ENCODE assay signal across 8 cellular contexts in genomic region chr11:48006301-48006992, GRCh38. TPM values are rescaled to one million over a fixed set of nuclear protein-coding genes. Genes with fewer than 3 reads are reported as not detected.
DNase-seq lines count a peak whose midpoint lies in the region; ATAC-seq lines count a peak whose summit lies in the region.

No MANE protein-coding gene starts in this region.

- POLR2A ChIA-PET in CD4-positive, alpha-beta memory T cell (lab: Charles Lee; ENCODE audit: partially characterized antibody): interaction anchor here (0.7 to 15.6 kb wide), 9 partner anchors 9 to 94 kb away, joined by 3 to 296 read pairs (median 4); partner anchors contain the start of gene PTPRJ

- H3K27ac Mint-ChIP-seq in CD4-positive, alpha-beta memory T cell: peak overlapping the region; percentile 87 to 98 (median 96)
- H3K27ac Mint-ChIP-seq in activated T-helper 1 cell treated with anti-CD3 and anti-CD28 coated beads, Interleukin-12 subunit alpha, Interleukin-12 subunit beta, Interleukin-2, Interleukin-4 antibody, amounts not matched to agents 30 ng/mL and 10 ng/mL and 1 ng/mL, durations not matched to agents 14 hours and 24 hours and 36 hours: peak overlapping the region; percentile 100
- peak overlapping the region; percentile 90 to 99 (median 94) for H3K27ac Mint-ChIP-seq in immature natural killer cell

- peak overlapping the region; percentile 58 to 91 (median 78) for H3K4me3 Mint-ChIP-seq in CD4-positive, alpha-beta memory T cell
- H3K4me3 Mint-ChIP-seq in activated T-helper 1 cell treated with anti-CD3 and anti-CD28 coated beads, Interleukin-12 subunit alpha, Interleukin-12 subunit beta, Interleukin-2, Interleukin-4 antibody, amounts not matched to agents 30 ng/mL and 10 ng/mL and 1 ng/mL, durations not matched to agents 14 hours and 24 hours and 36 hours: peak overlapping the region; percentile 83
- peak overlapping the region; percentile 63 to 78 (median 72) for H3K4me3 Mint-ChIP-seq in immature natural killer cell

- no peaks in the 10 kb centered on the region for H3K9me3 ChIP-seq in CD4-positive, alpha-beta memory T cell (ENCODE audit: control insufficient read depth in 1 of 2, low read length in 2 of 2)
- H3K9me3 ChIP-seq in aorta (ENCODE audit: control insufficient read depth, low read length): no peaks in the 10 kb centered on the region

- no peaks in the 10 kb centered on the region for H3K27me3 Mint-ChIP-seq in CD4-positive, alpha-beta memory T cell
- no peaks in the 10 kb centered on the region for H3K27me3 Mint-ChIP-seq in activated T-helper 1 cell treated with anti-CD3 and anti-CD28 coated beads, Interleukin-12 subunit alpha, Interleukin-12 subunit beta, Interleukin-2, Interleukin-4 antibody, amounts not matched to agents 30 ng/mL and 10 ng/mL and 1 ng/mL, durations not matched to agents 14 hours and 24 hours and 36 hours (ENCODE audit: insufficient read depth)
- H3K27me3 Mint-ChIP-seq in immature natural killer cell (ENCODE audit: low read depth in 3 of 3): peaks cover 2 to 13% (median 12%) of the 10 kb centered on the region in 3 donors

- H3K36me3 ChIP-seq in CD4-positive, alpha-beta memory T cell (ENCODE audit: insufficient read depth, low read length): no peaks in the 10 kb centered on the region
- H3K36me3 ChIP-seq in aorta (ENCODE audit: control insufficient read depth in 1 of 2, insufficient read depth in 2 of 2, low read length in 1 of 2): no peaks in the 10 kb centered on the region

- ATAC-seq in GM19468 (IDR thresholded peaks at IDR 0.05; ENCODE audit: extremely low read depth, unreplicated experiment): peak; percentile 44
- peak; percentile 51 for ATAC-seq in HG03565 (IDR thresholded peaks at IDR 0.05; ENCODE audit: unreplicated experiment)
- peak; percentile 68 for ATAC-seq in aorta (ENCODE audit: low FRiP score)
- no peak for ATAC-seq in left lobe of liver

- CTCF ChIA-PET in CD4-positive, alpha-beta memory T cell (lab: Charles Lee; ENCODE audit: partially characterized antibody): interaction anchor here (0.6 to 2.8 kb wide), 8 partner anchors 8 to 154 kb away, joined by 3 to 10 read pairs (median 4); no protein-coding TSS in a partner anchor

- H3K9me3 Mint-ChIP-seq in CD4-positive, alpha-beta memory T cell: peaks cover 0 to 1% (median 0%) of the 10 kb centered on the region in 8 donors
- H3K9me3 Mint-ChIP-seq in activated T-helper 1 cell treated with anti-CD3 and anti-CD28 coated beads, Interleukin-12 subunit alpha, Interleukin-12 subunit beta, Interleukin-2, Interleukin-4 antibody, amounts not matched to agents 30 ng/mL and 10 ng/mL and 1 ng/mL, durations not matched to agents 14 hours and 24 hours and 36 hours: peaks cover 3% of the 10 kb centered on the region
- H3K9me3 Mint-ChIP-seq in immature natural killer cell: no peaks in the 10 kb centered on the region

- WGBS in aorta, 2 donors: 30% methylated on average over 5 of the region's 5 CpGs

- H3K4me3 ChIP-seq in CD4-positive, alpha-beta memory T cell (ENCODE audit: low read length in 2 of 2): peak overlapping the region in 1 of 2 donors; percentile 4
- no peak overlapping the region for H3K4me3 ChIP-seq in aorta (ENCODE audit: low read length in 2 of 2)

- H3K27ac ChIP-seq in CD4-positive, alpha-beta memory T cell (ENCODE audit: low read depth, low read length): peak overlapping the region; percentile 58
- H3K27ac ChIP-seq in aorta (ENCODE audit: low read depth in 1 of 2, low read length in 2 of 2): peak overlapping the region in 1 of 2 donors; percentile 70

- H3K27me3 ChIP-seq in CD4-positive, alpha-beta memory T cell (ENCODE audit: insufficient read depth, low read length): no peaks in the 10 kb centered on the region
- no peaks in the 10 kb centered on the region for H3K27me3 ChIP-seq in aorta (ENCODE audit: control insufficient read depth in 1 of 2, insufficient read depth in 2 of 2, low read length in 1 of 2)

- H3K4me1 ChIP-seq in CD4-positive, alpha-beta memory T cell (ENCODE audit: insufficient read depth, low read length): peaks cover 86% of the 10 kb centered on the region
- H3K4me1 ChIP-seq in aorta (ENCODE audit: control insufficient read depth in 1 of 2, insufficient read depth in 2 of 2, low read length in 2 of 2): peaks cover 4 to 6% of the 10 kb centered on the region in 2 donors

- H3K36me3 Mint-ChIP-seq in CD4-positive, alpha-beta memory T cell: no peaks in the 10 kb centered on the region
- peaks cover 13% of the 10 kb centered on the region for H3K36me3 Mint-ChIP-seq in activated T-helper 1 cell treated with anti-CD3 and anti-CD28 coated beads, Interleukin-12 subunit alpha, Interleukin-12 subunit beta, Interleukin-2, Interleukin-4 antibody, amounts not matched to agents 30 ng/mL and 10 ng/mL and 1 ng/mL, durations not matched to agents 14 hours and 24 hours and 36 hours (ENCODE audit: low read depth)
- H3K36me3 Mint-ChIP-seq in immature natural killer cell: peaks cover 0 to 4% (median 0%) of the 10 kb centered on the region in 3 donors

- DNase-seq in CD4-positive, alpha-beta memory T cell: peak in 1 of 5 donors; percentile 50
- no peak for DNase-seq in activated T-helper 1 cell treated with anti-CD3 and anti-CD28 coated beads, Interleukin-12 subunit alpha, Interleukin-12 subunit beta, Interleukin-2, Interleukin-4 antibody, amounts not matched to agents 30 ng/mL and 10 ng/mL and 1 ng/mL, durations not matched to agents 14 hours and 24 hours and 36 hours (ENCODE audit: low spot score)
- no peak for DNase-seq in immature natural killer cell
- DNase-seq in aorta: peak in 1 of 2 donors; percentile 69
- no peak for DNase-seq in MV-4-11 (lab: John Stamatoyannopoulos, UW)
- no peak for DNase-seq in left lobe of liver (ENCODE audit: low spot score)

- H3K4me1 Mint-ChIP-seq in CD4-positive, alpha-beta memory T cell: peaks cover 52 to 82% (median 69%) of the 10 kb centered on the region in 4 donors
- H3K4me1 Mint-ChIP-seq in activated T-helper 1 cell treated with anti-CD3 and anti-CD28 coated beads, Interleukin-12 subunit alpha, Interleukin-12 subunit beta, Interleukin-2, Interleukin-4 antibody, amounts not matched to agents 30 ng/mL and 10 ng/mL and 1 ng/mL, durations not matched to agents 14 hours and 24 hours and 36 hours (ENCODE audit: low read depth): peaks cover 76% of the 10 kb centered on the region
- peaks cover 74 to 82% of the 10 kb centered on the region in 2 donors for H3K4me1 Mint-ChIP-seq in immature natural killer cell

- intact Hi-C loops in CD4-positive, alpha-beta memory T cell (cut with micrococcal nuclease): no loop called here
- intact Hi-C loops in activated T-helper 1 cell treated with anti-CD3 and anti-CD28 coated beads, Interleukin-12 subunit alpha, Interleukin-12 subunit beta, Interleukin-2, Interleukin-4 antibody, amounts not matched to agents 30 ng/mL and 10 ng/mL and 1 ng/mL, durations not matched to agents 14 hours and 24 hours and 36 hours (cut with micrococcal nuclease): loop anchor here (1.0 to 10.0 kb wide), 8 partner anchors 23 to 492 kb away; partner anchors contain the start of gene NUP160
- intact Hi-C loops in aorta (cut with DNase I): no loop called here

RNA-seq across cellular contexts. Expression of gene PTPRJ, which starts 26.1 kb away (rescaled TPM):
- 10 to 100 TPM; 57.8 to 57.9 TPM for total RNA-seq in CD4-positive, alpha-beta memory T cell
- 10 to 100 TPM in 1 of 2 donors, 1 to 10 TPM in 1; 3.3 to 16.6 TPM for polyA plus RNA-seq in CD4-positive, alpha-beta memory T cell
- 69.6 and 70.3 TPM in 2 replicates for total RNA-seq in activated T-helper 1 cell treated with anti-CD3 and anti-CD28 coated beads, Interleukin-12 subunit alpha, Interleukin-12 subunit beta, Interleukin-2, Interleukin-4 antibody, amounts not matched to agents 30 ng/mL and 10 ng/mL and 1 ng/mL, durations not matched to agents 14 hours and 24 hours and 36 hours
- polyA plus RNA-seq in immature natural killer cell: 10 to 100 TPM; 10.0 to 19.0 (median 18.0) TPM
- total RNA-seq in aorta: 10 to 100 TPM; 14.3 to 20.1 TPM
- polyA plus RNA-seq in aorta: 1 to 10 TPM; 2.0 to 2.8 TPM
- 22.7 TPM for total RNA-seq in left lobe of liver
